1 cellular context compared by ENCODE assay signal in the genomic region with DNA sequence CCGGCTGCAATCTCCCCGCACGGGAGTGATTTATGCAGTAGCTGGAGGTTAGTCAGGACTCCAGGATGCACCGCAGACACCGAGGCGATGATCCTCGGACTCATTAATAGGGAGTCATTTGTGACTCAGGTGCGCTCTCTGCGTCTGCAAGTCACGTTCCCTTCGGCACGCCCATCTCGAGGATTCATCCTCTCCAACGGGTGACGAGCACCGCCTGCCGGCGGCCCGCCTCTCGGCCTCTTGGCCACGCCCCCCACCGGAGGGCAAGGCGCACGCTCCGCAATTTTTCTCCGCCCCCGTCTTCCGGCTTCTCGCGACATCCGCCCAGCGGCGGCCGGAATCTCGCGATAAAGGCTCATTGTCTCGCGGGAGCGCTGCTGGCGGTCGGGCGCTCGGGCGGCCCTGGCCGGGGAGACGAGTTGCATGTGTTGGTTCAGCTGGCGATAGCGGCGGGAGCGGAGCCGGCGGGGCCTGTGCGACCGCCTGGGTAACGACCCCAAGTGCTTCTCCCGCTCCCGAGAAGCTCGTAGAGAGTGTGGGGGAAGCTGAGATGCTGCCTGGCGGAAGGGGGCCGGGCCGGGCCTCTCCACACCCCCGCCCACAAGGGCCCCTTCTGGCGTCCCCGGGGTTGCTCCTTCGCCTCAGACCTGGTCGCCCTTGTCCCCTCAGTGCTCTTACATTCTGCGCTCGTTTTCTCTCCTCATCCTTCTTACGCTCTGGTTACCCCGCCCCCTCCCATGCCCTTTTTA.
A peak's percentile ranks its signal among the peaks of the same experiment; 100 is the strongest.
TF ChIP-seq lines count a peak whose summit lies in the region.

A gene with protein sequence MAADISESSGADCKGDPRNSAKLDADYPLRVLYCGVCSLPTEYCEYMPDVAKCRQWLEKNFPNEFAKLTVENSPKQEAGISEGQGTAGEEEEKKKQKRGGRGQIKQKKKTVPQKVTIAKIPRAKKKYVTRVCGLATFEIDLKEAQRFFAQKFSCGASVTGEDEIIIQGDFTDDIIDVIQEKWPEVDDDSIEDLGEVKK (plus strand): TSS at position 361 of the 749 bp plus-strand sequence. CDS start 878 bp downstream, outside the sequence.

TF ChIP-seq in WTC11, 78 proteins besides CTCF, POLR2A, EP300 and RAD21 (continued from another document):
- 0 out of 2 replicates have a peak, but pooled peaks have one; percentile 69 for TF ChIP-seq FOXP1 (CRISPR knock-in tag; IDR thresholded peaks at IDR 0.05; ENCODE audit: borderline replicate concordance)
- peak; percentile 97 for TF ChIP-seq SP1 (CRISPR knock-in tag; conservative IDR thresholded peaks at IDR 0.05)
- TF ChIP-seq, protein P1, sequence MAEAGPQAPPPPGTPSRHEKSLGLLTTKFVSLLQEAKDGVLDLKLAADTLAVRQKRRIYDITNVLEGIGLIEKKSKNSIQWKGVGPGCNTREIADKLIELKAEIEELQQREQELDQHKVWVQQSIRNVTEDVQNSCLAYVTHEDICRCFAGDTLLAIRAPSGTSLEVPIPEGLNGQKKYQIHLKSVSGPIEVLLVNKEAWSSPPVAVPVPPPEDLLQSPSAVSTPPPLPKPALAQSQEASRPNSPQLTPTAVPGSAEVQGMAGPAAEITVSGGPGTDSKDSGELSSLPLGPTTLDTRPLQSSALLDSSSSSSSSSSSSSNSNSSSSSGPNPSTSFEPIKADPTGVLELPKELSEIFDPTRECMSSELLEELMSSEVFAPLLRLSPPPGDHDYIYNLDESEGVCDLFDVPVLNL (CRISPR knock-in tag; IDR thresholded peaks at IDR 0.05; ENCODE audit: borderline replicate concordance, low read depth): no peak
- no peak; the same call in 1 of the 2 replicates for TF ChIP-seq KAT7 (CRISPR knock-in tag; IDR thresholded peaks at IDR 0.05; ENCODE audit: borderline replicate concordance)
- TF ChIP-seq EMX1 (CRISPR knock-in tag; IDR thresholded peaks at IDR 0.05): no peak
